Comparison of ENCODE assay signal across 25 cellular contexts in the genomic region with DNA sequence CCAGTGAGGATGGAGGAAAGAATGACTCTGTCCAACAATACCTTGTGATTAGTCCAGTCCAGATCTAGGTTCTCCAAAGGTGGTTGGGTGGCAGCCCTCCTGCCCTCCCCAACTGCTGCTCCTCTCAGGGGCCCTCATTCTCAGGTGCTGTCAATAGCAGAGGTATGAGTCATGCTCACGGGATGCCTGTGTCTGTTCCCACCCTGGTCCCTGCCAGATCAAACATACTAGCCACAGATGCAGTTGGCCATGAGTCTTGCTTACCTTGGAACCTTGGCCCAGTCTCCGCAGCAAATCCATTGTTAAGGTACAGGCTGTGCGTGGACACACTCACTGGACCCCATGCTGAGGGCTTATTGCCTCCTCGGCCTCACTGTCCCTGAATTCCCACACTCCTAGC. TPM values are rescaled to one million over a fixed set of nuclear protein-coding genes. Genes with fewer than 3 reads are reported as not detected.
DNase-seq lines count a peak whose midpoint lies in the region; ATAC-seq, FAIRE-seq and TF ChIP-seq lines count a peak whose summit lies in the region.
"Had no signal": no experiment of that assay in that cellular context is flagged by ENCODE, and none has a peak within 500 bp of the region (broad histone marks: within the 10 kb centered on the region; RNA-seq: fewer than 3 reads in every experiment).

No MANE protein-coding gene starts in this region.

- intact Hi-C loops in activated CD8-positive, alpha-beta T cell treated with anti-CD3 and anti-CD28 coated beads for 36 hours (cut with micrococcal nuclease), result loop anchor here (5.0 kb wide), 1 partner anchor 479 kb away; no protein-coding TSS in a partner anchor
- intact Hi-C loops in pancreas (cut with DNase I), result loop anchor here in 2 of 3 donors (5.0 kb wide), 2 partner anchors 74 to 474 kb away; no protein-coding TSS in a partner anchor
- intact Hi-C loops in activated CD4-positive, alpha-beta T cell treated with anti-CD3 and anti-CD28 coated beads for 36 hours (cut with DNase I, micrococcal nuclease), result no loop called here

- POLR2A ChIA-PET in activated CD8-positive, alpha-beta T cell treated with anti-CD3 and anti-CD28 coated beads for 36 hours (lab: Charles Lee), result no interaction called here
- POLR2A ChIA-PET in activated CD8-positive, alpha-beta T cell treated with anti-CD3 and anti-CD28 coated beads, Interleukin-2, amount 10 ng/mL, durations not matched to agents 7 days and 5 days (lab: Charles Lee), result no interaction called here
- POLR2A ChIA-PET in activated CD4-positive, alpha-beta T cell treated with anti-CD3 and anti-CD28 coated beads for 36 hours (lab: Charles Lee), result no interaction called here

- no peak for TF ChIP-seq RAD21 in Ishikawa (IDR thresholded peaks at IDR 0.05; ENCODE audit: low read depth)

- ATAC-seq in activated CD8-positive, alpha-beta T cell treated with anti-CD3 and anti-CD28 coated beads for 36 hours, result peak; percentile 50
- ATAC-seq in activated CD8-positive, alpha-beta T cell treated with anti-CD3 and anti-CD28 coated beads, Interleukin-2, amount 10 ng/mL, durations not matched to agents 7 days and 5 days, result no peak
- ATAC-seq in pancreas, result peak; percentile 85 to 94 (median 91)
- ATAC-seq in activated CD4-positive, alpha-beta T cell treated with anti-CD3 and anti-CD28 coated beads for 36 hours, result no peak
- ATAC-seq: SK-N-SH treated with all-trans-retinoic acid at 6 μM for 48 hours had no signal

- no peak overlapping the region for H3K27ac Mint-ChIP-seq in activated CD8-positive, alpha-beta T cell treated with anti-CD3 and anti-CD28 coated beads for 36 hours
- H3K27ac Mint-ChIP-seq in activated CD8-positive, alpha-beta T cell treated with anti-CD3 and anti-CD28 coated beads, Interleukin-2, amount 10 ng/mL, durations not matched to agents 7 days and 5 days, result no peak overlapping the region
- H3K27ac Mint-ChIP-seq in activated CD4-positive, alpha-beta T cell treated with anti-CD3 and anti-CD28 coated beads for 36 hours, result no peak overlapping the region
- H3K27ac Mint-ChIP-seq: activated B cell treated with CpG ODN at 0.5 μM for 24 hours, memory B cell had no signal

- H3K9me3 Mint-ChIP-seq in activated CD8-positive, alpha-beta T cell treated with anti-CD3 and anti-CD28 coated beads for 36 hours, result no peaks in the 10 kb centered on the region
- H3K9me3 Mint-ChIP-seq in activated CD8-positive, alpha-beta T cell treated with anti-CD3 and anti-CD28 coated beads, Interleukin-2, amount 10 ng/mL, durations not matched to agents 7 days and 5 days (ENCODE audit: insufficient read depth), result no peaks in the 10 kb centered on the region
- no peaks in the 10 kb centered on the region for H3K9me3 Mint-ChIP-seq in activated CD4-positive, alpha-beta T cell treated with anti-CD3 and anti-CD28 coated beads for 36 hours (ENCODE audit: low read depth)
- H3K9me3 Mint-ChIP-seq: CD8-positive, alpha-beta memory T cell had no signal

- H3K4me1 Mint-ChIP-seq in activated CD8-positive, alpha-beta T cell treated with anti-CD3 and anti-CD28 coated beads for 36 hours (ENCODE audit: low read depth), result no peaks in the 10 kb centered on the region
- H3K4me1 Mint-ChIP-seq in activated CD8-positive, alpha-beta T cell treated with anti-CD3 and anti-CD28 coated beads, Interleukin-2, amount 10 ng/mL, durations not matched to agents 7 days and 5 days (ENCODE audit: low read depth), result peaks cover 3% of the 10 kb centered on the region
- no peaks in the 10 kb centered on the region for H3K4me1 Mint-ChIP-seq in activated CD4-positive, alpha-beta T cell treated with anti-CD3 and anti-CD28 coated beads for 36 hours
- H3K4me1 Mint-ChIP-seq: CD8-positive, alpha-beta memory T cell; memory B cell had no signal

- no peaks in the 10 kb centered on the region for H3K27me3 Mint-ChIP-seq in activated CD8-positive, alpha-beta T cell treated with anti-CD3 and anti-CD28 coated beads for 36 hours
- peaks cover 8% of the 10 kb centered on the region for H3K27me3 Mint-ChIP-seq in activated CD8-positive, alpha-beta T cell treated with anti-CD3 and anti-CD28 coated beads, Interleukin-2, amount 10 ng/mL, durations not matched to agents 7 days and 5 days (ENCODE audit: low read depth)
- peaks cover 3% of the 10 kb centered on the region for H3K27me3 Mint-ChIP-seq in activated CD4-positive, alpha-beta T cell treated with anti-CD3 and anti-CD28 coated beads for 36 hours
- H3K27me3 Mint-ChIP-seq: activated B cell treated with CpG ODN at 0.5 μM for 24 hours, memory B cell had no signal

- H3K36me3 ChIP-seq in bronchial epithelial cell (ENCODE audit: control insufficient read depth, insufficient read depth, low read length) (no peaks in the 10 kb centered on the region), pancreas (no peaks in the 10 kb centered on the region)

- H3K4me3 ChIP-seq in bronchial epithelial cell (ENCODE audit: low read depth, low read length) (no peak overlapping the region), pancreas (no peak overlapping the region)
- H3K4me3 ChIP-seq: GM23248 had no signal

- peaks cover 5 to 35% (median 24%) of the 10 kb centered on the region in 3 donors for H3K4me1 ChIP-seq in pancreas

- H3K4me3 Mint-ChIP-seq in activated CD8-positive, alpha-beta T cell treated with anti-CD3 and anti-CD28 coated beads for 36 hours, result no peak overlapping the region
- no peak overlapping the region for H3K4me3 Mint-ChIP-seq in activated CD8-positive, alpha-beta T cell treated with anti-CD3 and anti-CD28 coated beads, Interleukin-2, amount 10 ng/mL, durations not matched to agents 7 days and 5 days
- no peak overlapping the region for H3K4me3 Mint-ChIP-seq in activated CD4-positive, alpha-beta T cell treated with anti-CD3 and anti-CD28 coated beads for 36 hours
- H3K4me3 Mint-ChIP-seq: activated B cell treated with CpG ODN at 0.5 μM for 24 hours; CD8-positive, alpha-beta memory T cell; memory B cell had no signal

- no peak for TF ChIP-seq CTCF in activated CD8-positive, alpha-beta T cell treated with anti-CD3 and anti-CD28 coated beads for 36 hours (IDR thresholded peaks at IDR 0.05)
- TF ChIP-seq CTCF in bronchial epithelial cell (IDR thresholded peaks at IDR 0.05; ENCODE audit: insufficient read depth, low read length, severe bottlenecking) (no peak), pancreas (IDR thresholded peaks at IDR 0.05) (no peak)

- no peaks in the 10 kb centered on the region for H3K27me3 ChIP-seq in bronchial epithelial cell (ENCODE audit: control insufficient read depth, insufficient read depth, low read length)
- no peaks in the 10 kb centered on the region for H3K27me3 ChIP-seq in pancreas

- peak; percentile 6 for DNase-seq in activated CD8-positive, alpha-beta T cell treated with anti-CD3 and anti-CD28 coated beads for 36 hours
- no peak for DNase-seq in activated CD8-positive, alpha-beta T cell treated with anti-CD3 and anti-CD28 coated beads, Interleukin-2, amount 10 ng/mL, durations not matched to agents 7 days and 5 days
- DNase-seq in bronchial epithelial cell (ENCODE audit: low read depth), result no peak
- DNase-seq in pancreas, result peak; percentile 68 to 96 (median 88)
- no peak for DNase-seq in glomerular visceral epithelial cell (ENCODE audit: extremely low spot score)
- no peak for DNase-seq in SW 1271 (lab: John Stamatoyannopoulos, UW)
- no peak for DNase-seq in activated CD4-positive, alpha-beta T cell treated with anti-CD3 and anti-CD28 coated beads for 36 hours
- DNase-seq: activated B cell treated with CpG ODN at 0.5 μM for 24 hours; activated CD4-positive, alpha-beta T cell treated with anti-CD3 and anti-CD28 coated beads, Interleukin-2, amount 50 U/mL, for 4 hours; activated naive CD4-positive, alpha-beta T cell; caudate nucleus; CD8-positive, alpha-beta memory T cell; DND-41; glutamatergic neuron; GM23248; NCI-H1048; NCI-H187; NCI-H526 treated with DMSO at 0.1 percent for 48 hours; nucleus accumbens; T1000 had no signal

- H3K27ac ChIP-seq in pancreas, result peak overlapping the region; percentile 53 to 84 (median 72)
- H3K27ac ChIP-seq: GM23248, KMS-11 had no signal

- WGBS in pancreas, 2 donors, result 35 to 38% methylated on average over 4 of the region's 4 CpGs

- FAIRE-seq in bronchial epithelial cell (lab: Jason Lieb, UNC) (peak; percentile 76), pancreas (lab: Jason Lieb, UNC) (no peak)
- FAIRE-seq: A204.1 had no signal

- CTCF ChIA-PET in activated CD8-positive, alpha-beta T cell treated with anti-CD3 and anti-CD28 coated beads for 36 hours (lab: Charles Lee), result interaction anchor here (3.8 to 9.2 kb wide), 2 partner anchors 11 to 74 kb away, joined by 14 to 191 read pairs; no protein-coding TSS in a partner anchor
- CTCF ChIA-PET in activated CD8-positive, alpha-beta T cell treated with anti-CD3 and anti-CD28 coated beads, Interleukin-2, amount 10 ng/mL, durations not matched to agents 7 days and 5 days (lab: Charles Lee), result interaction anchor here (1.2 to 7.2 kb wide), 3 partner anchors 10 to 78 kb away, joined by 3 to 212 read pairs (median 7); no protein-coding TSS in a partner anchor
- CTCF ChIA-PET in activated CD4-positive, alpha-beta T cell treated with anti-CD3 and anti-CD28 coated beads for 36 hours (lab: Charles Lee), result no interaction called here

- TF ChIP-seq EP300 in Ishikawa (IDR thresholded peaks at IDR 0.05; ENCODE audit: borderline replicate concordance), result no peak

- no peaks in the 10 kb centered on the region for H3K9me3 ChIP-seq in pancreas

- H3K36me3 Mint-ChIP-seq in activated CD8-positive, alpha-beta T cell treated with anti-CD3 and anti-CD28 coated beads for 36 hours (ENCODE audit: low read depth), result no peaks in the 10 kb centered on the region
- no peaks in the 10 kb centered on the region for H3K36me3 Mint-ChIP-seq in activated CD8-positive, alpha-beta T cell treated with anti-CD3 and anti-CD28 coated beads, Interleukin-2, amount 10 ng/mL, durations not matched to agents 7 days and 5 days (ENCODE audit: low read depth)
- no peaks in the 10 kb centered on the region for H3K36me3 Mint-ChIP-seq in activated CD4-positive, alpha-beta T cell treated with anti-CD3 and anti-CD28 coated beads for 36 hours (ENCODE audit: low read depth)
- H3K36me3 Mint-ChIP-seq: CD8-positive, alpha-beta memory T cell had no signal

RNA-seq across cellular contexts. Expression of a gene that starts 24.9 kb away (rescaled TPM):
- 10 to 100 TPM; 79.4 to 81.0 TPM for total RNA-seq in activated CD8-positive, alpha-beta T cell treated with anti-CD3 and anti-CD28 coated beads for 36 hours
- 10 to 100 TPM; 47.8 to 51.8 TPM for total RNA-seq in activated CD8-positive, alpha-beta T cell treated with anti-CD3 and anti-CD28 coated beads, Interleukin-2, amount 10 ng/mL, durations not matched to agents 7 days and 5 days
- total RNA-seq in bronchial epithelial cell (6.3 and 6.4 TPM in 2 replicates), pancreas (10 to 100 TPM in 4 of 6 donors, 1 to 10 TPM in 2; 8.5 to 11.4 (median 10.3) TPM)
- polyA plus RNA-seq in pancreas, result 10 to 100 TPM; 10.0 to 15.4 TPM
- 10 to 100 TPM; 38.3 to 65.4 TPM for total RNA-seq in activated CD4-positive, alpha-beta T cell treated with anti-CD3 and anti-CD28 coated beads for 36 hours

RNA-seq across cellular contexts. Expression of a gene that starts 39.3 kb away (rescaled TPM):
- total RNA-seq in activated CD8-positive, alpha-beta T cell treated with anti-CD3 and anti-CD28 coated beads for 36 hours, result 10 to 100 TPM; 14.9 to 17.4 TPM
- total RNA-seq in activated CD8-positive, alpha-beta T cell treated with anti-CD3 and anti-CD28 coated beads, Interleukin-2, amount 10 ng/mL, durations not matched to agents 7 days and 5 days, result 10 to 100 TPM; 18.4 to 19.7 TPM
- total RNA-seq in bronchial epithelial cell (24.7 and 29.7 TPM in 2 replicates), pancreas (10 to 100 TPM; 22.9 to 58.4 (median 29.3) TPM)
- 10 to 100 TPM in 1 of 2 donors, 1 to 10 TPM in 1; 6.2 to 21.6 TPM for polyA plus RNA-seq in pancreas
- 10 to 100 TPM; 15.9 to 25.1 TPM for total RNA-seq in activated CD4-positive, alpha-beta T cell treated with anti-CD3 and anti-CD28 coated beads for 36 hours

Comparison
In these comparisons a context has a peak if more than half of its experiments do, and no peak if none do; other contexts are left out.
1. ATAC-seq: peak in activated CD8-positive, alpha-beta T cell treated with anti-CD3 and anti-CD28 coated beads for 36 hours (single experiment) and pancreas (4 of 4); none in activated CD8-positive, alpha-beta T cell treated with anti-CD3 and anti-CD28 coated beads, Interleukin-2, amount 10 ng/mL, durations not matched to agents 7 days and 5 days (single experiment) and activated CD4-positive, alpha-beta T cell treated with anti-CD3 and anti-CD28 coated beads for 36 hours (single experiment).
2. DNase-seq: peak in activated CD8-positive, alpha-beta T cell treated with anti-CD3 and anti-CD28 coated beads for 36 hours (single experiment) and pancreas (6 of 6); none in activated CD8-positive, alpha-beta T cell treated with anti-CD3 and anti-CD28 coated beads, Interleukin-2, amount 10 ng/mL, durations not matched to agents 7 days and 5 days (single experiment), bronchial epithelial cell (single experiment), glomerular visceral epithelial cell (single experiment), SW 1271 (0 of 2) and activated CD4-positive, alpha-beta T cell treated with anti-CD3 and anti-CD28 coated beads for 36 hours (single experiment).
3. intact Hi-C loops: an anchor here in activated CD8-positive, alpha-beta T cell treated with anti-CD3 and anti-CD28 coated beads for 36 hours (5.0 kb wide) and pancreas (5.0 kb wide); none called in activated CD4-positive, alpha-beta T cell treated with anti-CD3 and anti-CD28 coated beads for 36 hours.